In genomic region chr5:74357827-74358226, GRCh38 we compare ENCODE assay signal across 1 cellular context.
TF ChIP-seq lines count a peak whose summit lies in the region.

No MANE protein-coding gene starts in this region.

TF ChIP-seq in IMR-90, 13 proteins besides CTCF, POLR2A, EP300 and RAD21 (continued from another document):
- no peak for TF ChIP-seq NFE2L2 (IDR thresholded peaks at IDR 0.05; ENCODE audit: low read depth, low read length)
- TF ChIP-seq ELK1 (IDR thresholded peaks at IDR 0.05; ENCODE audit: borderline replicate concordance, low read depth, low read length) = no peak
- no peak for TF ChIP-seq MAZ (IDR thresholded peaks at IDR 0.05; ENCODE audit: borderline replicate concordance, low read depth, low read length)
- no peak for TF ChIP-seq MXI1 (IDR thresholded peaks at IDR 0.05; ENCODE audit: borderline replicate concordance, low read depth, low read length)
- no peak for TF ChIP-seq FOS (IDR thresholded peaks at IDR 0.05; ENCODE audit: low read depth, low read length)
- TF ChIP-seq RFX5 (IDR thresholded peaks at IDR 0.05; ENCODE audit: low read depth, low read length) = no peak
